14 cellular contexts compared by ENCODE assay signal in the genomic region with DNA sequence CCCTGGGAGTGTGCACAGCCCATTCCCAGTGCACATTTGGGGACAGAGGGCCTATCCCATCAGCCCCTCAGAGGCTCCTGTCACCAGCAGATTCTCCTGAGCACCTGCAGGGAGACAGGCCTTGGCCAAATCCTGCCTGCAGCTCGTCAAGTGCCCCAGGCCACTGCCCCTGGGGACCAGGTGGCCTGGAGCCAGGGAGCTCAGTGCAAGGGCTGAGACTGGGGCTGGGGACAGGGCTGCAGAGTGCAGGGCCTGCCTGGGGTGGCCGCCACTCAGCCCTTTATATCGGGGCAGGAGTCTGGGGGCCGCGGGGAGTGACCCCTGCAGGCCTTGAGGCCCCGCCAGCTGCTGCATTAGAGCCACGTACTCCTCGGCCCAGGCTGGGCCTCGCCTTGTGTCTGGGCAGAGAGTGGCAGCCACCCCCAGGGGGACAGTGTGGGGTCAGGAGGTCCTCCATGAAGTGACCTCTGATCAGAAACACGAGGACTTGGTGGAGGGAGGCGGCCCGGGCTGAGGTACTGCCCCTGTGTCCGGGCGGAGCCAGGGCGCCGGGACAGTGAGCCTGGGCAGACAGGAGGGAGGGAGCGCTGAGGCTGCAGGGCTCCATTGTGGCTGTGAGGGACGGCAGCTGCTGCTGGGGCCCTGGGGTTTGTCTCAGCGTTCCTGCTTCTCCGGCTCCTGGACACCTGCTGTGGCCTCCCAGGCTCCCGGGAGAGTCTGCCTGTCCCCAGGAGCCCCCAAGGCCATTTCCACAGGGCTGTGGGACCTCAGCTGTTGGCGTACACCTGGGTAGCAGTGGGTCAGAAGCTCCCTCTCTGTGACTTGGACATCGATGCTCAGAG. TPM values are rescaled to one million over a fixed set of nuclear protein-coding genes. Genes with fewer than 3 reads are reported as not detected.
DNase-seq lines count a peak whose midpoint lies in the region; ATAC-seq and TF ChIP-seq lines count a peak whose summit lies in the region.
"Had no signal": no experiment of that assay in that cellular context is flagged by ENCODE, and none has a peak within 500 bp of the region (broad histone marks: within the 10 kb centered on the region; RNA-seq: fewer than 3 reads in every experiment).

No MANE protein-coding gene starts in this region.

- DNase-seq in DMS 273 (lab: John Stamatoyannopoulos, UW; ENCODE audit: unreplicated experiment) (peak; percentile 36), DMS 273 treated with DMSO at 0.1 percent for 48 hours (lab: John Stamatoyannopoulos, UW) (no peak), NT2/D1 (ENCODE audit: low read depth, low spot score) (no peak), left ventricle myocardium superior (peak; percentile 25), posterior cingulate gyrus (peak in 8 of 10 donors; percentile 7 to 81 (median 22)), esophagus muscularis mucosa (ENCODE audit: extremely low spot score) (no peak), hippocampal formation (lab: John Stamatoyannopoulos, UW) (no peak)
- DNase-seq: activated CD4-positive, alpha-beta T cell treated with anti-CD3 and anti-CD28 coated beads, Interleukin-2, amount 50 U/mL, for 48 hours; activated gamma-delta T cell treated with Interleukin-2 at 50 U/mL for 16 hours; effector CD8-positive, alpha-beta T cell; SHP77; stimulated activated naive B cell treated with anti-CD40 and anti-IgM and Interleukin-4, amounts not matched to agents 10 μg/mL and 1 μg/mL and 100 μg/mL, for 72 hours had no signal

- H3K4me1 ChIP-seq in NT2/D1 (ENCODE audit: insufficient read depth, insufficient read length) (peaks cover 46% of the 10 kb centered on the region), esophagus muscularis mucosa (peaks cover 11 to 27% (median 18%) of the 10 kb centered on the region in 4 donors)

- H3K27ac ChIP-seq in esophagus muscularis mucosa (replicated peaks in 1 of 4) = no peak overlapping the region
- H3K27ac ChIP-seq: 22Rv1 had no signal

- H3K36me3 ChIP-seq in NT2/D1 (ENCODE audit: insufficient read depth, insufficient read length, low read length) (peaks cover 65% of the 10 kb centered on the region), esophagus muscularis mucosa (peaks cover 7 to 54% (median 29%) of the 10 kb centered on the region in 4 donors)

- H3K9me3 ChIP-seq in NT2/D1 (ENCODE audit: insufficient read depth, low read length) (no peaks in the 10 kb centered on the region), esophagus muscularis mucosa (no peaks in the 10 kb centered on the region)

- no peak for TF ChIP-seq CTCF in esophagus muscularis mucosa (IDR thresholded peaks at IDR 0.05)

- H3K9ac ChIP-seq in NT2/D1 (ENCODE audit: insufficient read length, low read depth) = peak overlapping the region; percentile 61

- intact Hi-C loops in left ventricle myocardium superior (cut with micrococcal nuclease) = no loop called here
- intact Hi-C loops in posterior cingulate gyrus (cut with DNase I) = no loop called here
- intact Hi-C loops in esophagus muscularis mucosa (cut with DNase I) = no loop called here

- ATAC-seq in left ventricle myocardium superior (no peak), GM19397 (IDR thresholded peaks at IDR 0.05; ENCODE audit: unreplicated experiment) (no peak)
- ATAC-seq: stimulated activated naive B cell treated with anti-CD40 and anti-IgM and Interleukin-4, amounts not matched to agents 10 μg/mL and 1 μg/mL and 100 μg/mL, for 72 hours had no signal

- TF ChIP-seq POLR2A in esophagus muscularis mucosa (IDR thresholded peaks at IDR 0.05; ENCODE audit: low read depth) = no peak

- H3K27me3 ChIP-seq in NT2/D1 (ENCODE audit: insufficient read depth, insufficient read length) (peaks cover 4% of the 10 kb centered on the region), esophagus muscularis mucosa (peaks cover 0 to 12% (median 0%) of the 10 kb centered on the region in 4 donors)

- WGBS in esophagus muscularis mucosa = 66% methylated on average over 4 of the region's 23 CpGs

- H3K4me3 ChIP-seq in NT2/D1 (ENCODE audit: insufficient read length, low read depth) (no peak overlapping the region), esophagus muscularis mucosa (no peak overlapping the region)

- no peak for TF ChIP-seq EP300 in esophagus muscularis mucosa (IDR thresholded peaks at IDR 0.05)

RNA-seq across cellular contexts. Expression of a gene that starts 24.2 kb away (rescaled TPM):
- total RNA-seq in left ventricle myocardium superior (177 TPM), esophagus muscularis mucosa (10 to 100 TPM; 29.1 to 71.5 (median 41.8) TPM)

Comparison
In these comparisons a context has a peak if more than half of its experiments do, and no peak if none do; other contexts are left out.
1. DNase-seq: peak in DMS 273 (single experiment), left ventricle myocardium superior (single experiment) and posterior cingulate gyrus (8 of 10); none in DMS 273 treated with DMSO at 0.1 percent for 48 hours (single experiment), NT2/D1 (single experiment), esophagus muscularis mucosa (single experiment) and hippocampal formation (0 of 2).